Comparison of ENCODE assay signal across 8 cellular contexts in genomic region chr7:74889518-74890129, GRCh38. TPM values are rescaled to one million over a fixed set of nuclear protein-coding genes. Genes with fewer than 3 reads are reported as not detected.
DNase-seq lines count a peak whose midpoint lies in the region; ATAC-seq and TF ChIP-seq lines count a peak whose summit lies in the region.
"Not testable (repeated sequence)": the region's sequence is repeated elsewhere in the genome, so short reads cannot be mapped to it uniquely, and the experiment has no call there.

No MANE protein-coding gene starts in this region.

- POLR2A ChIA-PET in IMR-90 (lab: Charles Lee; ENCODE audit: unreplicated experiment); SK-N-SH (lab: Yijun Ruan, JAX): not testable (repeated sequence)

- not testable (repeated sequence) for H3K27ac ChIP-seq in IMR-90 (ENCODE audit: insufficient read depth, low read length); SK-N-SH (ENCODE audit: low read depth in 2 of 2, low read length in 1 of 2)

- not testable (repeated sequence) for H3K4me2 ChIP-seq in IMR-90 (ENCODE audit: low read depth, low read length); SK-N-SH

- H2AK9ac ChIP-seq in IMR-90 (replicated peaks; ENCODE audit: low read depth, low read length, poor library complexity), result not testable (repeated sequence)

- H3K9me3 Mint-ChIP-seq in activated T-helper 1 cell treated with anti-CD3 and anti-CD28 coated beads, Interleukin-12 subunit alpha, Interleukin-12 subunit beta, Interleukin-2, Interleukin-4 antibody, amounts not matched to agents 30 ng/mL and 10 ng/mL and 1 ng/mL, durations not matched to agents 14 hours and 24 hours and 36 hours; chondrocyte (ENCODE audit: low read depth): not testable (repeated sequence)

- not testable (repeated sequence) for H4K91ac ChIP-seq in IMR-90 (ENCODE audit: insufficient read depth, low read depth, low read length)

- not testable (repeated sequence) for H3K79me1 ChIP-seq in IMR-90 (ENCODE audit: low read depth in 1 of 2, low read length in 2 of 2)

- not testable (repeated sequence) for H4K5ac ChIP-seq in IMR-90 (ENCODE audit: low read depth, low read length)

- not testable (repeated sequence) for H2BK20ac ChIP-seq in IMR-90 (ENCODE audit: low read depth, low read length)

- not testable (repeated sequence) for H4K8ac ChIP-seq in IMR-90 (ENCODE audit: low read depth in 2 of 2, low read length in 2 of 2)

- not testable (repeated sequence) for H3K4ac ChIP-seq in IMR-90 (ENCODE audit: low read depth, low read length)

- BruUV-seq in IMR-90 (replicated peaks; lab: Mats Ljungman, UMichigan), result not testable (repeated sequence)

- in situ Hi-C loops in IMR-90 (cut with MboI; ENCODE audit: low sequenced_read_pairs), result not testable (repeated sequence)

- H3K79me2 ChIP-seq in SK-N-SH (ENCODE audit: insufficient read depth), result peaks cover 12% of the 10 kb centered on the region

- H3K56ac ChIP-seq in IMR-90 (ENCODE audit: extremely low read depth, insufficient read depth, low read length), result not testable (repeated sequence)

- H3K4me3 ChIP-seq in BE2C (ENCODE audit: low read depth, low read length) (peak overlapping the region; percentile 28), IMR-90 (ENCODE audit: insufficient read depth, low read depth, low read length) (0 out of 2 replicates have a peak overlapping the region, but pooled peaks have one; percentile 18), SK-N-SH (ENCODE audit: low read depth in 2 of 2, low read length in 1 of 2) (peak overlapping the region; percentile 37 to 48; a peak in 2 of 4 replicates), kidney epithelial cell (ENCODE audit: low read depth, low read length) (peak overlapping the region; percentile 20), skeletal muscle cell (ENCODE audit: low read depth, low read length) (peak overlapping the region; percentile 15)

- not testable (repeated sequence) for H3K9me1 ChIP-seq in IMR-90 (ENCODE audit: insufficient read depth, low read length)

- dilution Hi-C loops in IMR-90 (cut with HindIII; ENCODE audit: low sequenced_read_pairs, unreplicated experiment), result not testable (repeated sequence)

- not testable (repeated sequence) for H3K27ac Mint-ChIP-seq in activated T-helper 1 cell treated with anti-CD3 and anti-CD28 coated beads, Interleukin-12 subunit alpha, Interleukin-12 subunit beta, Interleukin-2, Interleukin-4 antibody, amounts not matched to agents 30 ng/mL and 10 ng/mL and 1 ng/mL, durations not matched to agents 14 hours and 24 hours and 36 hours; chondrocyte (ENCODE audit: unreplicated experiment)

- not testable (repeated sequence) for TF ChIP-seq RAD21 in IMR-90 (IDR thresholded peaks at IDR 0.05; ENCODE audit: low read length); SK-N-SH (IDR thresholded peaks at IDR 0.05; ENCODE audit: low read length)

- ATAC-seq in GM19395 (IDR thresholded peaks at IDR 0.05; ENCODE audit: unreplicated experiment), result peak; percentile 11
- not testable (repeated sequence) for ATAC-seq in IMR-90 (ENCODE audit: low read depth)

- not testable (repeated sequence) for H3K4me1 ChIP-seq in BE2C; IMR-90 (ENCODE audit: control insufficient read depth, insufficient read depth, low read length); SK-N-SH (ENCODE audit: control insufficient read depth in 1 of 2, insufficient read depth in 2 of 2, low read depth in 1 of 2, low read length in 1 of 2)

- H3K36me3 Mint-ChIP-seq in activated T-helper 1 cell treated with anti-CD3 and anti-CD28 coated beads, Interleukin-12 subunit alpha, Interleukin-12 subunit beta, Interleukin-2, Interleukin-4 antibody, amounts not matched to agents 30 ng/mL and 10 ng/mL and 1 ng/mL, durations not matched to agents 14 hours and 24 hours and 36 hours (ENCODE audit: low read depth); chondrocyte (ENCODE audit: low read depth): not testable (repeated sequence)

- not testable (repeated sequence) for H3F3A ChIP-seq in SK-N-SH (replicated peaks; ENCODE audit: insufficient read depth)

- H4K20me1 ChIP-seq in IMR-90 (ENCODE audit: insufficient read depth, low read length); SK-N-SH (ENCODE audit: insufficient read depth): not testable (repeated sequence)

- CTCF ChIA-PET in IMR-90 (lab: Yijun Ruan, JAX); SK-N-SH (lab: Yijun Ruan, JAX): not testable (repeated sequence)

- not testable (repeated sequence) for H3K36me3 ChIP-seq in BE2C; IMR-90 (ENCODE audit: control insufficient read depth, insufficient read depth, low read length); SK-N-SH (replicated peaks in 1 of 2; ENCODE audit: control insufficient read depth in 1 of 2, insufficient read depth in 2 of 2, low read length in 1 of 2); kidney epithelial cell (ENCODE audit: control insufficient read depth, insufficient read depth, low read length)

- TF ChIP-seq CTCF in BE2C (IDR thresholded peaks at IDR 0.05; ENCODE audit: low read depth, low read length); IMR-90 (conservative IDR thresholded peaks at IDR 0.05; ENCODE audit: low read depth, low read length); SK-N-SH (IDR thresholded peaks at IDR 0.05); chondrocyte (IDR thresholded peaks at IDR 0.05); kidney epithelial cell (IDR thresholded peaks at IDR 0.05; ENCODE audit: insufficient read depth, low read length, poor library complexity, severe bottlenecking): not testable (repeated sequence)

- H2BK120ac ChIP-seq in IMR-90 (ENCODE audit: low read depth, low read length), result not testable (repeated sequence)

- not testable (repeated sequence) for H3K4me1 Mint-ChIP-seq in activated T-helper 1 cell treated with anti-CD3 and anti-CD28 coated beads, Interleukin-12 subunit alpha, Interleukin-12 subunit beta, Interleukin-2, Interleukin-4 antibody, amounts not matched to agents 30 ng/mL and 10 ng/mL and 1 ng/mL, durations not matched to agents 14 hours and 24 hours and 36 hours (ENCODE audit: low read depth); chondrocyte (ENCODE audit: low read depth)

- H2AFZ ChIP-seq in IMR-90 (replicated peaks; ENCODE audit: low read length, poor library complexity); SK-N-SH (ENCODE audit: low read depth): not testable (repeated sequence)

- peak overlapping the region; percentile 60 for H3K4me3 Mint-ChIP-seq in activated T-helper 1 cell treated with anti-CD3 and anti-CD28 coated beads, Interleukin-12 subunit alpha, Interleukin-12 subunit beta, Interleukin-2, Interleukin-4 antibody, amounts not matched to agents 30 ng/mL and 10 ng/mL and 1 ng/mL, durations not matched to agents 14 hours and 24 hours and 36 hours
- peak overlapping the region; percentile 53 for H3K4me3 Mint-ChIP-seq in chondrocyte (ENCODE audit: unreplicated experiment)

- not testable (repeated sequence) for H3K18ac ChIP-seq in IMR-90 (ENCODE audit: low read depth, low read length)

- TF ChIP-seq EP300 in SK-N-SH (IDR thresholded peaks at IDR 0.05; ENCODE audit: borderline replicate concordance in 1 of 2, low read depth in 1 of 2, low read length in 1 of 2), result not testable (repeated sequence)

- DNase-seq in BE2C; IMR-90; SK-N-SH; activated T-helper 1 cell treated with anti-CD3 and anti-CD28 coated beads, Interleukin-12 subunit alpha, Interleukin-12 subunit beta, Interleukin-2, Interleukin-4 antibody, amounts not matched to agents 30 ng/mL and 10 ng/mL and 1 ng/mL, durations not matched to agents 14 hours and 24 hours and 36 hours (ENCODE audit: low spot score); chondrocyte (ENCODE audit: low spot score); kidney epithelial cell (ENCODE audit: low read depth); skeletal muscle cell (ENCODE audit: low read depth): not testable (repeated sequence)

- H3K9me3 ChIP-seq in BE2C; IMR-90 (ENCODE audit: control insufficient read depth, insufficient read depth, low read length); SK-N-SH: not testable (repeated sequence)

- H2BK15ac ChIP-seq in IMR-90 (ENCODE audit: low read depth, low read length), result not testable (repeated sequence)

- not testable (repeated sequence) for H3K23ac ChIP-seq in IMR-90 (ENCODE audit: low read depth, low read length)

- not testable (repeated sequence) for H2AK5ac ChIP-seq in IMR-90 (ENCODE audit: low read depth, low read length)

- H3K9me2 ChIP-seq in SK-N-SH, result not testable (repeated sequence)

- not testable (repeated sequence) for H3K9ac ChIP-seq in IMR-90 (ENCODE audit: low read depth, low read length); SK-N-SH

- H3K27me3 Mint-ChIP-seq in activated T-helper 1 cell treated with anti-CD3 and anti-CD28 coated beads, Interleukin-12 subunit alpha, Interleukin-12 subunit beta, Interleukin-2, Interleukin-4 antibody, amounts not matched to agents 30 ng/mL and 10 ng/mL and 1 ng/mL, durations not matched to agents 14 hours and 24 hours and 36 hours (ENCODE audit: insufficient read depth); chondrocyte (ENCODE audit: low read depth): not testable (repeated sequence)

- no CpG with 5 or more reads among the region's 31 CpGs for WGBS in IMR-90 (ENCODE audit: extremely low coverage in 2 of 2, insufficient read length in 1 of 2), 2 experiments
- WGBS in SK-N-SH (ENCODE audit: low lambda C conversion rate), result 13% methylated on average over 11 of the region's 31 CpGs

- intact Hi-C loops in IMR-90 (cut with micrococcal nuclease); activated T-helper 1 cell treated with anti-CD3 and anti-CD28 coated beads, Interleukin-12 subunit alpha, Interleukin-12 subunit beta, Interleukin-2, Interleukin-4 antibody, amounts not matched to agents 30 ng/mL and 10 ng/mL and 1 ng/mL, durations not matched to agents 14 hours and 24 hours and 36 hours (cut with micrococcal nuclease): not testable (repeated sequence)

- TF ChIP-seq POLR2A in IMR-90 (IDR thresholded peaks at IDR 0.05; ENCODE audit: low read depth, low read length), result not testable (repeated sequence)

- not testable (repeated sequence) for H3K14ac ChIP-seq in IMR-90 (replicated peaks; ENCODE audit: low read depth, low read length)

- not testable (repeated sequence) for H2BK5ac ChIP-seq in IMR-90 (ENCODE audit: low read depth, low read length, poor library complexity, severe bottlenecking)

- not testable (repeated sequence) for H3K27me3 ChIP-seq in BE2C; IMR-90 (ENCODE audit: control insufficient read depth, insufficient read depth, low read length); SK-N-SH (ENCODE audit: insufficient read depth); kidney epithelial cell (ENCODE audit: control insufficient read depth, insufficient read depth, low read length)

RNA-seq across cellular contexts. Expression of gene GTF2IRD2, which starts 38.2 kb away (rescaled TPM):
- 2.5 TPM for polyA plus RNA-seq in BE2C (2012; ENCODE audit: insufficient read depth, insufficient read length, low read depth)
- total RNA-seq in IMR-90 (2012; rRNA removed), result 2.9 and 3.1 TPM in 2 replicates
- polyA plus RNA-seq in IMR-90 (2012; rRNA removed), result 2.9 and 5.2 TPM in 2 replicates
- 1.5 and 3.8 TPM in 2 replicates for polyA plus RNA-seq in IMR-90 (2012; cell fraction: cytosol; rRNA removed)
- 9.2 and 27.4 TPM in 2 replicates for polyA plus RNA-seq in IMR-90 (2012; cell fraction: nucleus; rRNA removed; ENCODE audit: low replicate concordance)
- polyA plus RNA-seq in SK-N-SH (2012; rRNA removed), result 23.6 and 29.5 TPM in 2 replicates
- 18.0 and 22.6 TPM in 2 replicates for polyA plus RNA-seq in SK-N-SH (2012; cell fraction: cytosol; rRNA removed)
- 59.2 and 71.8 TPM in 2 replicates for polyA plus RNA-seq in SK-N-SH (2012; cell fraction: nucleus; rRNA removed)
- 8.5 and 8.6 TPM in 2 replicates for total RNA-seq in activated T-helper 1 cell treated with anti-CD3 and anti-CD28 coated beads, Interleukin-12 subunit alpha, Interleukin-12 subunit beta, Interleukin-2, Interleukin-4 antibody, amounts not matched to agents 30 ng/mL and 10 ng/mL and 1 ng/mL, durations not matched to agents 14 hours and 24 hours and 36 hours
- total RNA-seq in chondrocyte, result 14.5 to 16.2 TPM (median 15.1 TPM) in 3 replicates
- 6.5 and 16.2 TPM in 2 replicates for total RNA-seq in kidney epithelial cell
